30 cellular contexts compared by ENCODE assay signal in genomic region chr1:54186056-54186455, GRCh38. TPM values are rescaled to one million over a fixed set of nuclear protein-coding genes. Genes with fewer than 3 reads are reported as not detected.
"Had no signal": no experiment of that assay in that cellular context is flagged by ENCODE, and none has a peak within 500 bp of the region (broad histone marks: within the 10 kb centered on the region; RNA-seq: fewer than 3 reads in every experiment).

No MANE protein-coding gene starts in this region.

- H3K36me3 ChIP-seq: thyroid gland, transverse colon, uterus, vagina had no signal

- H3K4me3 ChIP-seq: stomach, suprapubic skin, testis, thoracic aorta, thyroid gland, tibial artery, tibial nerve, transverse colon, upper lobe of left lung, upper lobe of right lung, uterus, vagina had no signal

- ATAC-seq: stimulated activated effector memory CD8-positive, alpha-beta T cell treated with anti-CD3 and anti-CD28 coated beads, Interleukin-12 subunit alpha, Interleukin-12 subunit beta, amount 100 ng/mL, for 72 hours; stimulated activated memory B cell treated with anti-CD40 and anti-IgM and Interleukin-4, amounts not matched to agents 10 μg/mL and 1 μg/mL and 100 μg/mL, for 72 hours; stimulated activated naive B cell treated with anti-CD40 and anti-IgM and Interleukin-4, amounts not matched to agents 10 μg/mL and 1 μg/mL and 100 μg/mL, for 72 hours; stimulated activated naive CD8-positive, alpha-beta T cell treated with anti-CD3 and anti-CD28 coated beads, Interleukin-15, amount 100 ng/mL, for 72 hours; stimulated activated naive CD8-positive, alpha-beta T cell treated with anti-CD3 and anti-CD28 coated beads, Interleukin-15, Interleukin-2, amounts not matched to agents 100 U/mL and 50 U/mL, for 24 hours; upper lobe of right lung had no signal

- H3K4me1 ChIP-seq: stomach, suprapubic skin, testis, thyroid gland, tibial artery, tibial nerve, transverse colon, upper lobe of left lung, upper lobe of right lung, uterus, vagina had no signal

- H3K27ac ChIP-seq: stomach, suprapubic skin, testis, thoracic aorta, thyroid gland, tibial artery, tibial nerve, transverse colon, upper lobe of left lung, upper lobe of right lung, uterus, vagina had no signal

- DNase-seq: stimulated activated CD4-positive, alpha-beta T cell treated with anti-CD3 and anti-CD28 coated beads, Interleukin-2, amount 100 ng/mL, for 48 hours; stimulated activated CD4-positive, alpha-beta T cell treated with anti-CD3 and anti-CD28 coated beads, Interleukin-4, amount 100 ng/mL, for 1 hour; stimulated activated CD4-positive, alpha-beta T cell treated with anti-CD3 and anti-CD28 coated beads, Interleukin-4, amount 100 ng/mL, for 24 hours; stimulated activated CD4-positive, alpha-beta T cell treated with anti-CD3 and anti-CD28 coated beads, Interleukin-4, amount 100 ng/mL, for 4 hours; stimulated activated CD8-positive, alpha-beta memory T cell treated with anti-CD3 and anti-CD28 coated beads, Interleukin-4, amount 100 ng/mL, for 48 hours; stimulated activated naive B cell treated with anti-CD40 and anti-IgM and Interleukin-4, amounts not matched to agents 10 μg/mL and 1 μg/mL and 100 μg/mL, for 72 hours; stimulated activated naive CD4-positive, alpha-beta T cell; stimulated activated naive CD4-positive, alpha-beta T cell treated with Interleukin-2 at 50 U/mL for 16 hours; stimulated activated naive CD8-positive, alpha-beta T cell treated with anti-CD3 and anti-CD28 coated beads, Interleukin-15, amount 100 ng/mL, for 72 hours; stimulated activated naive CD8-positive, alpha-beta T cell treated with anti-CD3 and anti-CD28 coated beads, Interleukin-15, Interleukin-2, amounts not matched to agents 100 U/mL and 50 U/mL, for 24 hours; stomach; substantia nigra; testis; thyroid gland; tibial artery; transverse colon; trophoblast cell; upper lobe of left lung; upper lobe of right lung; uterus had no signal

- H3K27me3 ChIP-seq: stomach, suprapubic skin, testis, thyroid gland, tibial artery, tibial nerve, transverse colon, upper lobe of left lung, upper lobe of right lung, uterus, vagina had no signal

- FAIRE-seq: urothelium cell line had no signal

- H3K9me3 ChIP-seq: stomach, suprapubic skin, testis, thoracic aorta, thyroid gland, tibial artery, transverse colon, upper lobe of left lung, upper lobe of right lung, uterus, vagina had no signal

RNA-seq across cellular contexts. Expression of gene CDCP2, which starts 33.3 kb away (rescaled TPM):
- total RNA-seq: suprapubic skin, temporal lobe, thoracic aorta, upper lobe of left lung, urinary bladder, vagina had no signal
- polyA plus RNA-seq: stomach, thymus, urinary bladder had no signal
